ENCODE assay signal across 17 cellular contexts in the genomic region with DNA sequence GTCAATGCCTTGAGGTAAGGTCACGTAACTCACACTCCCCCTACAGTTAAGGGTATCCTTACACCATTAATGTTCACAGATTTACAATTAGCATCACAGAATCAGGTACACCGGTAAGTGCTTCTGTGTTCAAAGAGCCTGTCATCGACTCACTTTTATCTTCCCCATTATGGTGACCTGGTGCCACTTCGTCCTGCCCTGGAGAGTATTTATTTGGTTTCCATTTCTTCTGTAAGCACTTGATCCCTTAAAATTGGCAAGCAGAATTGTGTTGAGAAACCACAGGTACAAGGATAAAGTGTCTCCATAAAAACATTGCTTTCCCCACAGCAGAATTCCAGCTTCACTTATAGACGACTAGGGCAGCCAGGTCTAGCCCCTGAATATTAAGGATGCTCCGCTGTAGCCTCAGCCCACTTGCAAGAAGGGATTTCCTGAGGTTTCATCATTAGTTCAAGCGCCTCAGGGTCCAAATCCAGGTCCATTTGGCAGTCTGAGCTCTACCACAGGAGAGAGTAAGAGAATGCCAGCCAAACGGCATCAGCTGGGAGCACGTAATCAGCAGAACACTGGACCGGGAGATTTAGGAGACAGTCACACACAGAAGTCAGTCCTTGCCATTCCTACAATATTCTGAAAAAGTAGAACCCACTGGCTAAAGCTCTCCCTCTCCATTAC. TPM values are rescaled to one million over a fixed set of nuclear protein-coding genes. Genes with fewer than 3 reads are reported as not detected.
DNase-seq lines count a peak whose midpoint lies in the region; TF ChIP-seq lines count a peak whose summit lies in the region.
"Had no signal": no experiment of that assay in that cellular context is flagged by ENCODE, and none has a peak within 500 bp of the region (broad histone marks: within the 10 kb centered on the region; RNA-seq: fewer than 3 reads in every experiment).

No MANE protein-coding gene starts in this region.

- H3K9ac ChIP-seq in OCI-LY3 (ENCODE audit: low read length) (no peak overlapping the region), neural cell (ENCODE audit: low read length) (peak overlapping the region; percentile 23)

- H4K20me1 ChIP-seq in OCI-LY3 (ENCODE audit: insufficient read depth, low read length) (no peaks in the 10 kb centered on the region), neural cell (ENCODE audit: insufficient read depth) (no peaks in the 10 kb centered on the region)

- H3F3A ChIP-seq in neural cell (ENCODE audit: insufficient read depth, low read length, poor library complexity, severe bottlenecking) = no peaks in the 10 kb centered on the region

- no peaks in the 10 kb centered on the region for H3K9me2 ChIP-seq in neural cell (ENCODE audit: insufficient read depth, low read length)

- TF ChIP-seq RAD21 in neural cell (conservative IDR thresholded peaks at IDR 0.05) = no peak

- H2AFZ ChIP-seq in OCI-LY3 (ENCODE audit: low read depth, low read length) (no peak overlapping the region), neural cell (ENCODE audit: low read depth, low read length) (no peak overlapping the region)

- no peak for TF ChIP-seq EP300 in neural cell (conservative IDR thresholded peaks at IDR 0.05; ENCODE audit: poor library complexity, severe bottlenecking)

- H3K4me2 ChIP-seq in OCI-LY3 (ENCODE audit: low read length) = no peak overlapping the region
- no peak overlapping the region for H3K4me2 ChIP-seq in neural cell (ENCODE audit: low read length)

- H3K4me3 ChIP-seq in OCI-LY3 (ENCODE audit: low read length) (no peak overlapping the region), neural cell (ENCODE audit: low read length) (no peak overlapping the region), esophagus squamous epithelium (no peak overlapping the region), lower leg skin (ENCODE audit: low read depth, poor library complexity, severe bottlenecking) (no peak overlapping the region)
- H3K4me3 ChIP-seq: HAP-1, K562 had no signal

- intact Hi-C loops in esophagus squamous epithelium (cut with DNase I) = no loop called here
- intact Hi-C loops in lower leg skin (cut with DNase I; ENCODE audit: low total_unique reads) = no loop called here

- H3K4me1 ChIP-seq in OCI-LY3 (ENCODE audit: low read length) = no peaks in the 10 kb centered on the region
- no peaks in the 10 kb centered on the region for H3K4me1 ChIP-seq in esophagus squamous epithelium
- H3K4me1 ChIP-seq: BE2C, HAP-1 had no signal

- no peaks in the 10 kb centered on the region for H3K36me3 ChIP-seq in OCI-LY3 (replicated peaks; ENCODE audit: low read depth, low read length)
- no peaks in the 10 kb centered on the region for H3K36me3 ChIP-seq in neural cell (ENCODE audit: insufficient read depth, low read length)
- H3K36me3 ChIP-seq in esophagus squamous epithelium = peaks cover 0 to 23% (median 6%) of the 10 kb centered on the region in 3 donors
- H3K36me3 ChIP-seq: BE2C, HAP-1 had no signal

- DNase-seq in NCI-H1105 treated with DMSO at 0.1 percent for 48 hours (lab: John Stamatoyannopoulos, UW) (peak; percentile 15), NCI-H1105 (lab: John Stamatoyannopoulos, UW) (no peak), NCI-H187 (lab: John Stamatoyannopoulos, UW) (peak; percentile 35 to 37), esophagus squamous epithelium (lab: John Stamatoyannopoulos, UW) (no peak), foreskin melanocyte (no peak), lower leg skin (ENCODE audit: low spot score in 2 of 2) (no peak)
- DNase-seq: 8988T; BE2C; CD4-positive, alpha-beta T cell; NCI-H146; NCI-H526; PC-3 had no signal

- H3K79me2 ChIP-seq in OCI-LY3 (ENCODE audit: low read length) (no peaks in the 10 kb centered on the region), neural cell (replicated peaks; ENCODE audit: insufficient read depth, low read length) (no peaks in the 10 kb centered on the region)

- H3K9me3 ChIP-seq in OCI-LY3 (ENCODE audit: insufficient read depth, low read length) (no peaks in the 10 kb centered on the region), neural cell (ENCODE audit: low read length) (no peaks in the 10 kb centered on the region), esophagus squamous epithelium (no peaks in the 10 kb centered on the region)
- H3K9me3 ChIP-seq: BE2C, HAP-1 had no signal

- WGBS in esophagus squamous epithelium, 2 donors = 83 to 89% methylated on average over 8 to 10 of the region's 10 CpGs
- 74 to 86% methylated on average over 10 of the region's 10 CpGs for WGBS in lower leg skin, 2 donors

- H3K27me3 ChIP-seq in OCI-LY3 (ENCODE audit: low read depth, low read length) (peaks cover 28% of the 10 kb centered on the region), neural cell (ENCODE audit: insufficient read depth, low read depth, low read length) (no peaks in the 10 kb centered on the region), esophagus squamous epithelium (no peaks in the 10 kb centered on the region)
- H3K27me3 ChIP-seq: BE2C had no signal

- TF ChIP-seq CTCF in OCI-LY3 (IDR thresholded peaks at IDR 0.05; ENCODE audit: low read depth, low read length) (peak; percentile 35), neural cell (IDR thresholded peaks at IDR 0.05; ENCODE audit: poor library complexity, severe bottlenecking) (no peak), esophagus squamous epithelium (IDR thresholded peaks at IDR 0.05) (no peak), lower leg skin (IDR thresholded peaks at IDR 0.05) (no peak)

- TF ChIP-seq POLR2A in esophagus squamous epithelium (IDR thresholded peaks at IDR 0.05) (no peak), lower leg skin (IDR thresholded peaks at IDR 0.05) (no peak)

- H3K27ac ChIP-seq in OCI-LY3 (ENCODE audit: low read length) (no peak overlapping the region), neural cell (ENCODE audit: low read length) (peak overlapping the region; percentile 60), esophagus squamous epithelium (no peak overlapping the region)
- H3K27ac ChIP-seq: RWPE1 had no signal

TF ChIP-seq in neural cell, 6 proteins besides CTCF, POLR2A, EP300 and RAD21:
- TF ChIP-seq SMC3 (conservative IDR thresholded peaks at IDR 0.05; ENCODE audit: poor library complexity) (no peak), MXI1 (conservative IDR thresholded peaks at IDR 0.05; ENCODE audit: poor library complexity, severe bottlenecking) (no peak), EZH2 (IDR thresholded peaks at IDR 0.05; ENCODE audit: borderline replicate concordance, insufficient read depth, low read length, poor library complexity, severe bottlenecking) (no peak), TAF1 (IDR thresholded peaks at IDR 0.05; ENCODE audit: low read depth) (no peak), POLR2AphosphoS5 (IDR thresholded peaks at IDR 0.05) (no peak)
- TF ChIP-seq, protein P1, sequence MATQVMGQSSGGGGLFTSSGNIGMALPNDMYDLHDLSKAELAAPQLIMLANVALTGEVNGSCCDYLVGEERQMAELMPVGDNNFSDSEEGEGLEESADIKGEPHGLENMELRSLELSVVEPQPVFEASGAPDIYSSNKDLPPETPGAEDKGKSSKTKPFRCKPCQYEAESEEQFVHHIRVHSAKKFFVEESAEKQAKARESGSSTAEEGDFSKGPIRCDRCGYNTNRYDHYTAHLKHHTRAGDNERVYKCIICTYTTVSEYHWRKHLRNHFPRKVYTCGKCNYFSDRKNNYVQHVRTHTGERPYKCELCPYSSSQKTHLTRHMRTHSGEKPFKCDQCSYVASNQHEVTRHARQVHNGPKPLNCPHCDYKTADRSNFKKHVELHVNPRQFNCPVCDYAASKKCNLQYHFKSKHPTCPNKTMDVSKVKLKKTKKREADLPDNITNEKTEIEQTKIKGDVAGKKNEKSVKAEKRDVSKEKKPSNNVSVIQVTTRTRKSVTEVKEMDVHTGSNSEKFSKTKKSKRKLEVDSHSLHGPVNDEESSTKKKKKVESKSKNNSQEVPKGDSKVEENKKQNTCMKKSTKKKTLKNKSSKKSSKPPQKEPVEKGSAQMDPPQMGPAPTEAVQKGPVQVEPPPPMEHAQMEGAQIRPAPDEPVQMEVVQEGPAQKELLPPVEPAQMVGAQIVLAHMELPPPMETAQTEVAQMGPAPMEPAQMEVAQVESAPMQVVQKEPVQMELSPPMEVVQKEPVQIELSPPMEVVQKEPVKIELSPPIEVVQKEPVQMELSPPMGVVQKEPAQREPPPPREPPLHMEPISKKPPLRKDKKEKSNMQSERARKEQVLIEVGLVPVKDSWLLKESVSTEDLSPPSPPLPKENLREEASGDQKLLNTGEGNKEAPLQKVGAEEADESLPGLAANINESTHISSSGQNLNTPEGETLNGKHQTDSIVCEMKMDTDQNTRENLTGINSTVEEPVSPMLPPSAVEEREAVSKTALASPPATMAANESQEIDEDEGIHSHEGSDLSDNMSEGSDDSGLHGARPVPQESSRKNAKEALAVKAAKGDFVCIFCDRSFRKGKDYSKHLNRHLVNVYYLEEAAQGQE (IDR thresholded peaks at IDR 0.05; ENCODE audit: borderline replicate concordance) = no peak
TF ChIP-seq in neural cell: peak in this region for 0.

RNA-seq across cellular contexts. Expression of a gene that starts 10.1 kb away (rescaled TPM):
- 4.3 and 5.1 TPM in 2 replicates for polyA plus RNA-seq in neural cell
- polyA minus RNA-seq in neural cell = 21.2 and 33.0 TPM in 2 replicates
- total RNA-seq in esophagus squamous epithelium (10 to 100 TPM in 3 of 4 donors, 1 to 10 TPM in 1; 8.0 to 14.1 (median 10.6) TPM), lower leg skin (10 to 100 TPM in 1 of 4 donors, 1 to 10 TPM in 3; 8.1 to 13.5 (median 9.1) TPM)

Comparison
In these comparisons a context has a peak if more than half of its experiments do, and no peak if none do; other contexts are left out.
1. DNase-seq: peak in NCI-H1105 treated with DMSO at 0.1 percent for 48 hours (single experiment) and NCI-H187 (2 of 2); none in NCI-H1105 (single experiment), esophagus squamous epithelium (single experiment), foreskin melanocyte (single experiment) and lower leg skin (0 of 2).